Comparison of ENCODE assay signal across 20 cellular contexts in the genomic region with DNA sequence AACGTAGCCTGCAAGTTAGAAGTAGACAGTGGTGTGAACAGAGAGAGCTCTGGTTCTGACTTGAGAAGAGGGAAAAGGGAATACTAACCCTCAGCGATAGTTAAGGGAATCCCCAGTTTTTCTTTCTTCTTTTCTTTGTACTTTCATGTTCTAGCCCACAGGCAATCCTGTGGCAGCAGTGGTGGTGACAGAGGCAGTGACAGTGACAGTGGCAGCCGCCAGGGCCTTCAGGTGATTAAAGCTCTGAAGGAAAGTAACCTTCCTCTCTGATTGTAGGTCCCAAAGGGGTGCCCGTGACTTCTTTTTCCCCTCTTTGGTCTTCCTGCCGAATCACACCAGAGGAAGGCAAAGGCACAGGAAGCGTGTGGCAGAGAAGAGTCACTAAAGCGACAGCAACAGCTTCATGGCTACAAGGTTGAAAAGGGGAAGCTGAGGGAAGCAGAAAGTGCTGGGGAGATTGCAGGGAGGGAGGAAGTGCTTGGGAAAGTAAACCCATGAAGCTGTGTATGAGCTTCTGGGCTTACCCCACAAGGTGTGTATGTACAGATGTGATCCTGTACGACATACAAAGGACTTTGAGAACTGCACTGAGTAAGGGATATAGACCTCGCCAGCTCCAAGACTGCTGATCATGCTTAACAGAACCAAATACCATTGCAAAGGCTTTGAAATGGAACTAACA. TPM values are rescaled to one million over a fixed set of nuclear protein-coding genes. Genes with fewer than 3 reads are reported as not detected.
A peak's percentile ranks its signal among the peaks of the same experiment; 100 is the strongest.
DNase-seq lines count a peak whose midpoint lies in the region; ATAC-seq lines count a peak whose summit lies in the region.
"Not testable (repeated sequence)": the region's sequence is repeated elsewhere in the genome, so short reads cannot be mapped to it uniquely, and the experiment has no call there.
"Had no signal": no experiment of that assay in that cellular context is flagged by ENCODE, and none has a peak within 500 bp of the region (broad histone marks: within the 10 kb centered on the region; RNA-seq: fewer than 3 reads in every experiment).

No MANE protein-coding gene starts in this region.

- H3K4me3 Mint-ChIP-seq in activated CD4-positive, alpha-beta T cell treated with anti-CD3 and anti-CD28 coated beads for 36 hours; effector memory CD8-positive, alpha-beta T cell; stimulated activated naive B cell treated with anti-CD40 and anti-IgM and Interleukin-4, amounts not matched to agents 10 μg/mL and 1 μg/mL and 100 μg/mL, for 72 hours: not testable (repeated sequence)

- not testable (repeated sequence) for H3K4me1 Mint-ChIP-seq in activated CD4-positive, alpha-beta T cell treated with anti-CD3 and anti-CD28 coated beads for 36 hours; effector memory CD8-positive, alpha-beta T cell (ENCODE audit: low read depth in 2 of 2); stimulated activated naive B cell treated with anti-CD40 and anti-IgM and Interleukin-4, amounts not matched to agents 10 μg/mL and 1 μg/mL and 100 μg/mL, for 72 hours

- intact Hi-C loops in activated CD4-positive, alpha-beta T cell treated with anti-CD3 and anti-CD28 coated beads for 36 hours (cut with DNase I, micrococcal nuclease) = not testable (repeated sequence)

- H3K36me3 Mint-ChIP-seq in activated CD4-positive, alpha-beta T cell treated with anti-CD3 and anti-CD28 coated beads for 36 hours (ENCODE audit: low read depth); effector memory CD8-positive, alpha-beta T cell (ENCODE audit: insufficient read depth); stimulated activated naive B cell treated with anti-CD40 and anti-IgM and Interleukin-4, amounts not matched to agents 10 μg/mL and 1 μg/mL and 100 μg/mL, for 72 hours: not testable (repeated sequence)

- H3K9me3 Mint-ChIP-seq in activated CD4-positive, alpha-beta T cell treated with anti-CD3 and anti-CD28 coated beads for 36 hours (ENCODE audit: low read depth); effector memory CD8-positive, alpha-beta T cell; stimulated activated naive B cell treated with anti-CD40 and anti-IgM and Interleukin-4, amounts not matched to agents 10 μg/mL and 1 μg/mL and 100 μg/mL, for 72 hours: not testable (repeated sequence)

- POLR2A ChIA-PET in activated CD4-positive, alpha-beta T cell treated with anti-CD3 and anti-CD28 coated beads for 36 hours (lab: Charles Lee) = not testable (repeated sequence)

- H3K27me3 Mint-ChIP-seq in activated CD4-positive, alpha-beta T cell treated with anti-CD3 and anti-CD28 coated beads for 36 hours; effector memory CD8-positive, alpha-beta T cell; stimulated activated naive B cell treated with anti-CD40 and anti-IgM and Interleukin-4, amounts not matched to agents 10 μg/mL and 1 μg/mL and 100 μg/mL, for 72 hours: not testable (repeated sequence)

- H3K27ac Mint-ChIP-seq in activated CD4-positive, alpha-beta T cell treated with anti-CD3 and anti-CD28 coated beads for 36 hours; effector memory CD8-positive, alpha-beta T cell; stimulated activated naive B cell treated with anti-CD40 and anti-IgM and Interleukin-4, amounts not matched to agents 10 μg/mL and 1 μg/mL and 100 μg/mL, for 72 hours: not testable (repeated sequence)

- DNase-seq in activated CD4-positive, alpha-beta T cell treated with anti-CD3 and anti-CD28 coated beads for 36 hours; effector memory CD8-positive, alpha-beta T cell; stimulated activated naive B cell treated with anti-CD40 and anti-IgM and Interleukin-4, amounts not matched to agents 10 μg/mL and 1 μg/mL and 100 μg/mL, for 72 hours: not testable (repeated sequence)

- ATAC-seq in GM18498 (IDR thresholded peaks at IDR 0.05; ENCODE audit: unreplicated experiment) (peak; percentile 75), GM19351 (IDR thresholded peaks at IDR 0.05; ENCODE audit: unreplicated experiment) (peak; percentile 68), GM21526 (IDR thresholded peaks at IDR 0.05; ENCODE audit: low FRiP score, unreplicated experiment) (peak; percentile 55), HG02852 (IDR thresholded peaks at IDR 0.05; ENCODE audit: unreplicated experiment) (peak; percentile 68), HG03280 (IDR thresholded peaks at IDR 0.05; ENCODE audit: unreplicated experiment) (peak; percentile 60)
- peak; percentile 78 for ATAC-seq in activated CD4-positive, alpha-beta T cell treated with anti-CD3 and anti-CD28 coated beads for 36 hours
- ATAC-seq in effector memory CD8-positive, alpha-beta T cell (replicated peaks) = peak; percentile 59
- peak; percentile 76 to 92 for ATAC-seq in stimulated activated naive B cell treated with anti-CD40 and anti-IgM and Interleukin-4, amounts not matched to agents 10 μg/mL and 1 μg/mL and 100 μg/mL, for 72 hours (replicated peaks)

- CTCF ChIA-PET in activated CD4-positive, alpha-beta T cell treated with anti-CD3 and anti-CD28 coated beads for 36 hours (lab: Charles Lee) = not testable (repeated sequence)

RNA-seq across cellular contexts. Expression of a gene that starts 8.0 kb away (rescaled TPM):
- not detected for total RNA-seq in activated CD4-positive, alpha-beta T cell treated with anti-CD3 and anti-CD28 coated beads for 36 hours
- total RNA-seq: A673, dermis microvascular lymphatic vessel endothelial cell, fibroblast of lung, H4, IMR-90, mesothelial cell of epicardium, osteocyte, PC-3, renal cortical epithelial cell, Right ventricle myocardium superior, suprapubic skin, urinary bladder had no signal

RNA-seq across cellular contexts. Expression of a gene that starts 39.5 kb away (rescaled TPM):
- under 1 TPM; 0.43 to 0.88 TPM for total RNA-seq in activated CD4-positive, alpha-beta T cell treated with anti-CD3 and anti-CD28 coated beads for 36 hours
- total RNA-seq: PC-3 had no signal
